1 cellular context compared by ENCODE assay signal in the genomic region with DNA sequence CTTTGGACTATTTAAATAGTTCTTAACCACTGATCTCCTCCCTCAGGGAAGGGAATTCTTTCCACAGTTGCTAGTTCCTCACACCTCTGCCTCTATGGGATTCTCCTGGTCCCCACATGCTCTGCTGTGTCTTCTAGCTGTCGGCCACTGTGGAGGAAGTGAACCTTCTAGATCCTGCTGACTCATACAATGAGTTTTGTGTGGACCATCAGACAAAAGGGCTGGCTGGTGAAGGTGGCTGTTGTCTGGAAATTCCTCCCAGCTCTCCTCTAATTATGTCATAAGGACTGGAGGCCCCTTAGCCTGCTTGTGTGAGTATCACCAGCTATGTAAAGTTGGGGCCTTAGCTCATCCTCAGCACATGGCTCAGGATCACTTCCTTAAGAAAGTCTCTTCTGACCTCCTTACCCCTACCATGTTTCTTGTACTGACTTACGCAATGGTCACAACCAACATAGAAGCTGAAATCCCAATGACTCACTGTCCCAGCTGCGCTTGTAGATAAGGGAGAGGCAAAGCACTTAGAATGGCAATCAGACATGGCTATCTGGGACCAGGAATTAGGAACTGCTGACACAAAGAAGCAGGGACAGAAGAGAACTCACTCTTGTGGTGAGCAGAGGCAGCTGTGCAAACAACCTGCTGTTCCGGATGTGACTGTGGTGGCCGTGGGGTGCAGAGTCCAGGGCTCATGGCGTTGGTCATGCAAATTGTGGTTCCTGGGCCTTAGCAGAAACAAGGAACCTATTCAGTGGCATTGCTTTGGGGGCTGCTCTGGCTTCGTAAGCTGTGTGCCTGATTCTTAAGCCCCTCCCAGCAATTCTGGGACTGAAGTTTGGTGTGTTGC.
TF ChIP-seq lines count a peak whose summit lies in the region.

No MANE protein-coding gene starts in this region.

TF ChIP-seq in K562, 482 proteins besides CTCF, POLR2A, EP300 and RAD21 (continued from another document and continues in another):
- TF ChIP-seq, protein P1, sequence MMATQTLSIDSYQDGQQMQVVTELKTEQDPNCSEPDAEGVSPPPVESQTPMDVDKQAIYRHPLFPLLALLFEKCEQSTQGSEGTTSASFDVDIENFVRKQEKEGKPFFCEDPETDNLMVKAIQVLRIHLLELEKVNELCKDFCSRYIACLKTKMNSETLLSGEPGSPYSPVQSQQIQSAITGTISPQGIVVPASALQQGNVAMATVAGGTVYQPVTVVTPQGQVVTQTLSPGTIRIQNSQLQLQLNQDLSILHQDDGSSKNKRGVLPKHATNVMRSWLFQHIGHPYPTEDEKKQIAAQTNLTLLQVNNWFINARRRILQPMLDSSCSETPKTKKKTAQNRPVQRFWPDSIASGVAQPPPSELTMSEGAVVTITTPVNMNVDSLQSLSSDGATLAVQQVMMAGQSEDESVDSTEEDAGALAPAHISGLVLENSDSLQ (IDR thresholded peaks at IDR 0.05): peak; percentile 85
- no peak for TF ChIP-seq POLR3A (IDR thresholded peaks at IDR 0.05; ENCODE audit: borderline replicate concordance, extremely low read depth, insufficient read depth, insufficient read length)
- no peak for TF ChIP-seq ZNF217 (CRISPR knock-in tag; IDR thresholded peaks at IDR 0.05)
- peak; percentile 89; the same call in 1 of the 2 replicates for TF ChIP-seq RB1 (IDR thresholded peaks at IDR 0.05; ENCODE audit: low read depth)
- TF ChIP-seq ZC3H8 (IDR thresholded peaks at IDR 0.05): 0 out of 2 replicates have a peak, but pooled peaks have one; percentile 37
- TF ChIP-seq RBFOX2 (IDR thresholded peaks at IDR 0.05; ENCODE audit: low read depth, low read length): peak; percentile 69
- peak; percentile 99 for TF ChIP-seq ILF3 (IDR thresholded peaks at IDR 0.05; ENCODE audit: borderline replicate concordance)
- peak; percentile 65 for TF ChIP-seq ASH1L (IDR thresholded peaks at IDR 0.05; ENCODE audit: borderline replicate concordance, low read depth, partially characterized antibody)
- no peak for TF ChIP-seq POLR2AphosphoS2 (IDR thresholded peaks at IDR 0.05; ENCODE audit: low read length)
- peak; percentile 100 for TF ChIP-seq CBFA2T3 (IDR thresholded peaks at IDR 0.05)
- peak; percentile 85; the same call in 1 of the 2 replicates for TF ChIP-seq NR4A1 (CRISPR knock-in tag; IDR thresholded peaks at IDR 0.05)
- peak; percentile 95 for TF ChIP-seq NR4A1 (tag; IDR thresholded peaks at IDR 0.05)
- TF ChIP-seq, protein P2, sequence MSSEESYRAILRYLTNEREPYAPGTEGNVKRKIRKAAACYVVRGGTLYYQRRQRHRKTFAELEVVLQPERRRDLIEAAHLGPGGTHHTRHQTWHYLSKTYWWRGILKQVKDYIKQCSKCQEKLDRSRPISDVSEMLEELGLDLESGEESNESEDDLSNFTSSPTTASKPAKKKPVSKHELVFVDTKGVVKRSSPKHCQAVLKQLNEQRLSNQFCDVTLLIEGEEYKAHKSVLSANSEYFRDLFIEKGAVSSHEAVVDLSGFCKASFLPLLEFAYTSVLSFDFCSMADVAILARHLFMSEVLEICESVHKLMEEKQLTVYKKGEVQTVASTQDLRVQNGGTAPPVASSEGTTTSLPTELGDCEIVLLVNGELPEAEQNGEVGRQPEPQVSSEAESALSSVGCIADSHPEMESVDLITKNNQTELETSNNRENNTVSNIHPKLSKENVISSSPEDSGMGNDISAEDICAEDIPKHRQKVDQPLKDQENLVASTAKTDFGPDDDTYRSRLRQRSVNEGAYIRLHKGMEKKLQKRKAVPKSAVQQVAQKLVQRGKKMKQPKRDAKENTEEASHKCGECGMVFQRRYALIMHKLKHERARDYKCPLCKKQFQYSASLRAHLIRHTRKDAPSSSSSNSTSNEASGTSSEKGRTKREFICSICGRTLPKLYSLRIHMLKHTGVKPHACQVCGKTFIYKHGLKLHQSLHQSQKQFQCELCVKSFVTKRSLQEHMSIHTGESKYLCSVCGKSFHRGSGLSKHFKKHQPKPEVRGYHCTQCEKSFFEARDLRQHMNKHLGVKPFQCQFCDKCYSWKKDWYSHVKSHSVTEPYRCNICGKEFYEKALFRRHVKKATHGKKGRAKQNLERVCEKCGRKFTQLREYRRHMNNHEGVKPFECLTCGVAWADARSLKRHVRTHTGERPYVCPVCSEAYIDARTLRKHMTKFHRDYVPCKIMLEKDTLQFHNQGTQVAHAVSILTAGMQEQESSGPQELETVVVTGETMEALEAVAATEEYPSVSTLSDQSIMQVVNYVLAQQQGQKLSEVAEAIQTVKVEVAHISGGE (CRISPR knock-in tag; IDR thresholded peaks at IDR 0.05): peak in 1 of 3 experiments; percentile 77; a peak in 1 of 6 replicates
- peak; percentile 99 to 100 for TF ChIP-seq TRIM24 (IDR thresholded peaks at IDR 0.05)
- peak; percentile 100 for TF ChIP-seq TCF3 (CRISPR knock-in tag; IDR thresholded peaks at IDR 0.05)
- TF ChIP-seq ZNF143 (CRISPR knock-in tag; IDR thresholded peaks at IDR 0.05): peak; percentile 15; the same call in 1 of the 2 replicates
- no peak for TF ChIP-seq MCM3 (IDR thresholded peaks at IDR 0.05)
- no peak for TF ChIP-seq CHD1 (IDR thresholded peaks at IDR 0.05; ENCODE audit: low read length)
- peak; percentile 100 for TF ChIP-seq JUN (IDR thresholded peaks at IDR 0.05; ENCODE audit: borderline replicate concordance, low read depth, low read length)
- peak; percentile 99 for TF ChIP-seq JUN (CRISPR knock-in tag; IDR thresholded peaks at IDR 0.05; ENCODE audit: borderline replicate concordance)
- TF ChIP-seq, protein P3, sequence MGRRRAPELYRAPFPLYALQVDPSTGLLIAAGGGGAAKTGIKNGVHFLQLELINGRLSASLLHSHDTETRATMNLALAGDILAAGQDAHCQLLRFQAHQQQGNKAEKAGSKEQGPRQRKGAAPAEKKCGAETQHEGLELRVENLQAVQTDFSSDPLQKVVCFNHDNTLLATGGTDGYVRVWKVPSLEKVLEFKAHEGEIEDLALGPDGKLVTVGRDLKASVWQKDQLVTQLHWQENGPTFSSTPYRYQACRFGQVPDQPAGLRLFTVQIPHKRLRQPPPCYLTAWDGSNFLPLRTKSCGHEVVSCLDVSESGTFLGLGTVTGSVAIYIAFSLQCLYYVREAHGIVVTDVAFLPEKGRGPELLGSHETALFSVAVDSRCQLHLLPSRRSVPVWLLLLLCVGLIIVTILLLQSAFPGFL (CRISPR knock-in tag; IDR thresholded peaks at IDR 0.05): no peak
- TF ChIP-seq, protein P4, sequence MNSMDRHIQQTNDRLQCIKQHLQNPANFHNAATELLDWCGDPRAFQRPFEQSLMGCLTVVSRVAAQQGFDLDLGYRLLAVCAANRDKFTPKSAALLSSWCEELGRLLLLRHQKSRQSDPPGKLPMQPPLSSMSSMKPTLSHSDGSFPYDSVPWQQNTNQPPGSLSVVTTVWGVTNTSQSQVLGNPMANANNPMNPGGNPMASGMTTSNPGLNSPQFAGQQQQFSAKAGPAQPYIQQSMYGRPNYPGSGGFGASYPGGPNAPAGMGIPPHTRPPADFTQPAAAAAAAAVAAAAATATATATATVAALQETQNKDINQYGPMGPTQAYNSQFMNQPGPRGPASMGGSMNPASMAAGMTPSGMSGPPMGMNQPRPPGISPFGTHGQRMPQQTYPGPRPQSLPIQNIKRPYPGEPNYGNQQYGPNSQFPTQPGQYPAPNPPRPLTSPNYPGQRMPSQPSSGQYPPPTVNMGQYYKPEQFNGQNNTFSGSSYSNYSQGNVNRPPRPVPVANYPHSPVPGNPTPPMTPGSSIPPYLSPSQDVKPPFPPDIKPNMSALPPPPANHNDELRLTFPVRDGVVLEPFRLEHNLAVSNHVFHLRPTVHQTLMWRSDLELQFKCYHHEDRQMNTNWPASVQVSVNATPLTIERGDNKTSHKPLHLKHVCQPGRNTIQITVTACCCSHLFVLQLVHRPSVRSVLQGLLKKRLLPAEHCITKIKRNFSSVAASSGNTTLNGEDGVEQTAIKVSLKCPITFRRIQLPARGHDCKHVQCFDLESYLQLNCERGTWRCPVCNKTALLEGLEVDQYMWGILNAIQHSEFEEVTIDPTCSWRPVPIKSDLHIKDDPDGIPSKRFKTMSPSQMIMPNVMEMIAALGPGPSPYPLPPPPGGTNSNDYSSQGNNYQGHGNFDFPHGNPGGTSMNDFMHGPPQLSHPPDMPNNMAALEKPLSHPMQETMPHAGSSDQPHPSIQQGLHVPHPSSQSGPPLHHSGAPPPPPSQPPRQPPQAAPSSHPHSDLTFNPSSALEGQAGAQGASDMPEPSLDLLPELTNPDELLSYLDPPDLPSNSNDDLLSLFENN (IDR thresholded peaks at IDR 0.05; ENCODE audit: low read depth in 2 of 2, low read length in 2 of 2): peak in 1 of 2 experiments; percentile 100; a peak in 2 of 4 replicates
- peak; percentile 78; the same call in 1 of the 2 replicates for TF ChIP-seq ZNF274 (IDR thresholded peaks at IDR 0.05; ENCODE audit: borderline replicate concordance, low read depth, low read length)
- TF ChIP-seq RBM34 (IDR thresholded peaks at IDR 0.05; ENCODE audit: borderline replicate concordance, insufficient read depth, low read length): no peak
- 0 out of 2 replicates have a peak, but pooled peaks have one; percentile 80 for TF ChIP-seq ZNF583 (CRISPR knock-in tag; IDR thresholded peaks at IDR 0.05)
- TF ChIP-seq, protein P5, sequence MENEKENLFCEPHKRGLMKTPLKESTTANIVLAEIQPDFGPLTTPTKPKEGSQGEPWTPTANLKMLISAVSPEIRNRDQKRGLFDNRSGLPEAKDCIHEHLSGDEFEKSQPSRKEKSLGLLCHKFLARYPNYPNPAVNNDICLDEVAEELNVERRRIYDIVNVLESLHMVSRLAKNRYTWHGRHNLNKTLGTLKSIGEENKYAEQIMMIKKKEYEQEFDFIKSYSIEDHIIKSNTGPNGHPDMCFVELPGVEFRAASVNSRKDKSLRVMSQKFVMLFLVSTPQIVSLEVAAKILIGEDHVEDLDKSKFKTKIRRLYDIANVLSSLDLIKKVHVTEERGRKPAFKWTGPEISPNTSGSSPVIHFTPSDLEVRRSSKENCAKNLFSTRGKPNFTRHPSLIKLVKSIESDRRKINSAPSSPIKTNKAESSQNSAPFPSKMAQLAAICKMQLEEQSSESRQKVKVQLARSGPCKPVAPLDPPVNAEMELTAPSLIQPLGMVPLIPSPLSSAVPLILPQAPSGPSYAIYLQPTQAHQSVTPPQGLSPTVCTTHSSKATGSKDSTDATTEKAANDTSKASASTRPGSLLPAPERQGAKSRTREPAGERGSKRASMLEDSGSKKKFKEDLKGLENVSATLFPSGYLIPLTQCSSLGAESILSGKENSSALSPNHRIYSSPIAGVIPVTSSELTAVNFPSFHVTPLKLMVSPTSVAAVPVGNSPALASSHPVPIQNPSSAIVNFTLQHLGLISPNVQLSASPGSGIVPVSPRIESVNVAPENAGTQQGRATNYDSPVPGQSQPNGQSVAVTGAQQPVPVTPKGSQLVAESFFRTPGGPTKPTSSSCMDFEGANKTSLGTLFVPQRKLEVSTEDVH (IDR thresholded peaks at IDR 0.05; ENCODE audit: low read depth, partially characterized antibody): peak; percentile 86
- TF ChIP-seq BMI1 (IDR thresholded peaks at IDR 0.05; ENCODE audit: low read length): 0 out of 2 replicates have a peak, but pooled peaks have one; percentile 12
- TF ChIP-seq, protein P6, sequence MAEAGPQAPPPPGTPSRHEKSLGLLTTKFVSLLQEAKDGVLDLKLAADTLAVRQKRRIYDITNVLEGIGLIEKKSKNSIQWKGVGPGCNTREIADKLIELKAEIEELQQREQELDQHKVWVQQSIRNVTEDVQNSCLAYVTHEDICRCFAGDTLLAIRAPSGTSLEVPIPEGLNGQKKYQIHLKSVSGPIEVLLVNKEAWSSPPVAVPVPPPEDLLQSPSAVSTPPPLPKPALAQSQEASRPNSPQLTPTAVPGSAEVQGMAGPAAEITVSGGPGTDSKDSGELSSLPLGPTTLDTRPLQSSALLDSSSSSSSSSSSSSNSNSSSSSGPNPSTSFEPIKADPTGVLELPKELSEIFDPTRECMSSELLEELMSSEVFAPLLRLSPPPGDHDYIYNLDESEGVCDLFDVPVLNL (CRISPR knock-in tag; IDR thresholded peaks at IDR 0.05; ENCODE audit: low read depth): no peak
- TF ChIP-seq, protein P7, sequence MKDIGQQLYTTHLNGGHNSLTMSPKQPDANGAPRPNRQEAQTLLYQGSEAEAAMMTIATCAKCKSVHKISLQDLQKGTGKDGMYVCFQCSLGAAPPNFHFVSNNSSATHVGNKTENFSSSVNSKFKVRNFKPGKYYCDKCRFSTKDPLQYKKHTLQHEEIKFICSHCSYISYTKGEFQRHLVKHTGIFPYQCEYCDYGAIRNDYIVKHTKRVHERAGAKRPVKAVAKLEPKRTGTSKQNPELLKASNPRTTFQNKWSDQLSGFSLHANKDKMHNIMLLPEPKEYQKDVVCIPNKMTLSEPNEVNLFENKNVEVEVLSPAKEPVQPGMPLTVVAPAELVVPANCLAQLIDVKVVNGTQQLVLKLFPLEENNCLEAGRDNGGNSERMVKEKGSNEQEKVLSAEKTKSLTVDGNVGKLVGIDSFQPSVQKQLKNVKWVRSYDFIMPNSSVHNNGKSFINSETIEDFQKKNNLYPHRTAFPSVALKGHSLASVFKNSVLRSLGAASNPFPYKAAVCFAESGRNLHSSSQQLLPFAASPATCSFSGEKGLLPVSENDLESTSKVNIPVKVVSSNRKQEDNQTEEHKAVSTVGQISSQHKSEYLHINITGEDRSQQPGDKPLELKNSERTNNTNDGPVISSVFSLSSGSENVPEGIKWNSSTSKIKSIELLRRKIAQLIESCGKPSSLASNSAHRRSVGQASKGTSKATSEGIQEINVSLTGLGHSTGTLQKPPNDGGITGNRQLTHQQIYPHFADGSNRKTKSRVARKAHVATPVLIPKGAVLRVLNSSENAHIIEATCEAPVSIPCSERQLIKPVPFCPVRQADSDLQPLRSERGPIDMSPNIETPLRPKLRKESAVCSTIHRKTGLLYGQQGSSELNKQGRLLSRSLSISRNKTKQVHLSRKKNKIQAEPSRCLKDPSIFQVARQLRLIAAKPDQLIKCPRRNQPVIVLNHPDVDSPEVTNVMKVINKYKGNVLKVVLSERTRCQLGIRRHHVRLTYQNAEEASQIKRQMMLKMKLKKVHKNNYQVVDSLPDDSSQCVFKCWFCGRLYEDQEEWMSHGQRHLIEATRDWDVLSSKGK (CRISPR knock-in tag; IDR thresholded peaks at IDR 0.05): no peak
- TF ChIP-seq, protein P8, sequence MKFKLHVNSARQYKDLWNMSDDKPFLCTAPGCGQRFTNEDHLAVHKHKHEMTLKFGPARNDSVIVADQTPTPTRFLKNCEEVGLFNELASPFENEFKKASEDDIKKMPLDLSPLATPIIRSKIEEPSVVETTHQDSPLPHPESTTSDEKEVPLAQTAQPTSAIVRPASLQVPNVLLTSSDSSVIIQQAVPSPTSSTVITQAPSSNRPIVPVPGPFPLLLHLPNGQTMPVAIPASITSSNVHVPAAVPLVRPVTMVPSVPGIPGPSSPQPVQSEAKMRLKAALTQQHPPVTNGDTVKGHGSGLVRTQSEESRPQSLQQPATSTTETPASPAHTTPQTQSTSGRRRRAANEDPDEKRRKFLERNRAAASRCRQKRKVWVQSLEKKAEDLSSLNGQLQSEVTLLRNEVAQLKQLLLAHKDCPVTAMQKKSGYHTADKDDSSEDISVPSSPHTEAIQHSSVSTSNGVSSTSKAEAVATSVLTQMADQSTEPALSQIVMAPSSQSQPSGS (CRISPR knock-in tag; IDR thresholded peaks at IDR 0.05): no peak
- TF ChIP-seq, protein P9, sequence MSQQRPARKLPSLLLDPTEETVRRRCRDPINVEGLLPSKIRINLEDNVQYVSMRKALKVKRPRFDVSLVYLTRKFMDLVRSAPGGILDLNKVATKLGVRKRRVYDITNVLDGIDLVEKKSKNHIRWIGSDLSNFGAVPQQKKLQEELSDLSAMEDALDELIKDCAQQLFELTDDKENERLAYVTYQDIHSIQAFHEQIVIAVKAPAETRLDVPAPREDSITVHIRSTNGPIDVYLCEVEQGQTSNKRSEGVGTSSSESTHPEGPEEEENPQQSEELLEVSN (IDR thresholded peaks at IDR 0.05; ENCODE audit: borderline replicate concordance in 1 of 2, extremely low read depth in 1 of 2, insufficient read depth in 1 of 2, insufficient read length in 1 of 2, low read depth in 1 of 2, low read length in 1 of 2, poor library complexity in 1 of 2, severe bottlenecking in 1 of 2): peak; percentile 87 to 94
- TF ChIP-seq ESRRA (IDR thresholded peaks at IDR 0.05; ENCODE audit: borderline replicate concordance, low read depth): peak; percentile 98
- TF ChIP-seq ERF (CRISPR knock-in tag; IDR thresholded peaks at IDR 0.05): peak; percentile 96
- TF ChIP-seq ZNF408 (CRISPR knock-in tag; IDR thresholded peaks at IDR 0.05; ENCODE audit: low read depth): no peak
- TF ChIP-seq PURB (CRISPR knock-in tag; IDR thresholded peaks at IDR 0.05; ENCODE audit: low read depth): no peak
- no peak for TF ChIP-seq CHD2 (IDR thresholded peaks at IDR 0.05; ENCODE audit: low read depth, low read length)
